Comparison of ENCODE assay signal across 14 cellular contexts in genomic region chr21:29144736-29145353, GRCh38. TPM values are rescaled to one million over a fixed set of nuclear protein-coding genes. Genes with fewer than 3 reads are reported as not detected.
DNase-seq lines count a peak whose midpoint lies in the region; ATAC-seq, FAIRE-seq and TF ChIP-seq lines count a peak whose summit lies in the region.
"Had no signal": no experiment of that assay in that cellular context is flagged by ENCODE, and none has a peak within 500 bp of the region (broad histone marks: within the 10 kb centered on the region; RNA-seq: fewer than 3 reads in every experiment).

No MANE protein-coding gene starts in this region.

- TF ChIP-seq POLR2A in ovary (IDR thresholded peaks at IDR 0.05): no peak

- 18% methylated on average over 2 of the region's 2 CpGs for WGBS in SK-N-SH (ENCODE audit: low lambda C conversion rate)
- WGBS in ovary, 3 donors: 31 to 40% (median 32%) methylated on average over 2 of the region's 2 CpGs

- H3K4me3 ChIP-seq in DND-41 (ENCODE audit: low read depth in 1 of 2, low read length in 2 of 2) (peak overlapping the region in 1 of 2 experiments; percentile 38; a peak in 2 of 4 replicates), SK-N-SH (ENCODE audit: low read depth in 2 of 2, low read length in 1 of 2) (no peak overlapping the region; a peak in 1 of 4 replicates), foreskin fibroblast (ENCODE audit: low read depth in 1 of 2, low read length in 2 of 2) (no peak overlapping the region), skeletal muscle tissue (ENCODE audit: low read length in 3 of 3) (no peak overlapping the region), ovary (no peak overlapping the region)

- peak overlapping the region in 1 of 2 donors; percentile 79 for H3K27ac Mint-ChIP-seq in activated naive CD4-positive, alpha-beta T cell treated with anti-CD3 and anti-CD28 coated beads, Interleukin-2, amount 50 U/mL, for 72 hours
- H3K27ac Mint-ChIP-seq: activated naive CD8-positive, alpha-beta T cell treated with anti-CD3 and anti-CD28 coated beads, Interleukin-2, amount 10 ng/mL, durations not matched to agents 7 days and 5 days had no signal

- no peak for FAIRE-seq in HTR-8/SVneo (lab: Jason Lieb, UNC)

- H3K27ac ChIP-seq in DND-41 (ENCODE audit: low read length) (peak overlapping the region; percentile 81), SK-N-SH (ENCODE audit: low read depth in 2 of 2, low read length in 1 of 2) (peak overlapping the region; percentile 62 to 84; a peak in 3 of 4 replicates), skeletal muscle tissue (ENCODE audit: low read depth, low read length) (peak overlapping the region; percentile 84), ovary (no peak overlapping the region)

- H3K9ac ChIP-seq in DND-41 (ENCODE audit: low read depth, low read length): peak overlapping the region; percentile 59
- no peak overlapping the region for H3K9ac ChIP-seq in SK-N-SH
- peak overlapping the region in 1 of 3 donors; percentile 41 for H3K9ac ChIP-seq in skeletal muscle tissue (ENCODE audit: low read depth in 1 of 3, low read length in 3 of 3)

- H3K9me3 ChIP-seq in DND-41 (ENCODE audit: insufficient read depth, low read length, severe bottlenecking) (no peaks in the 10 kb centered on the region), SK-N-SH (no peaks in the 10 kb centered on the region), skeletal muscle tissue (ENCODE audit: control insufficient read depth in 3 of 3, low read length in 3 of 3) (no peaks in the 10 kb centered on the region), ovary (no peaks in the 10 kb centered on the region)

- peaks cover 60% of the 10 kb centered on the region for H3K4me1 ChIP-seq in DND-41 (ENCODE audit: insufficient read depth, low read length)
- peaks cover 0 to 27% of the 10 kb centered on the region in 2 experiments; a peak in 2 of 4 replicates for H3K4me1 ChIP-seq in SK-N-SH (ENCODE audit: control insufficient read depth in 1 of 2, insufficient read depth in 2 of 2, low read depth in 1 of 2, low read length in 1 of 2)
- peaks cover 35 to 43% (median 39%) of the 10 kb centered on the region in 3 donors for H3K4me1 ChIP-seq in skeletal muscle tissue (ENCODE audit: control insufficient read depth in 3 of 3, insufficient read depth in 3 of 3, low read length in 3 of 3)
- peaks cover 2% of the 10 kb centered on the region for H3K4me1 ChIP-seq in ovary (ENCODE audit: insufficient read depth)

- H2AFZ ChIP-seq in DND-41 (ENCODE audit: low read depth, low read length): peak overlapping the region; percentile 29
- H2AFZ ChIP-seq in SK-N-SH (ENCODE audit: low read depth): no peak overlapping the region

- DNase-seq in DND-41 (no peak), SK-N-SH (no peak), foreskin fibroblast (peak; percentile 18 to 47), Ammon's horn (ENCODE audit: low spot score) (no peak), ovary (no peak), HTR-8/SVneo (ENCODE audit: insufficient read length, low spot score) (no peak)
- no peak for DNase-seq in activated naive CD4-positive, alpha-beta T cell treated with anti-CD3 and anti-CD28 coated beads, Interleukin-2, amount 50 U/mL, for 72 hours (ENCODE audit: low spot score in 2 of 2)
- DNase-seq: activated CD8-positive, alpha-beta T cell treated with anti-CD3 and anti-CD28 coated beads, Interleukin-2, amount 10 ng/mL, durations not matched to agents 7 days and 5 days; activated naive CD8-positive, alpha-beta T cell treated with anti-CD3 and anti-CD28 coated beads, Interleukin-2, amount 10 ng/mL, durations not matched to agents 7 days and 5 days; effector CD8-positive, alpha-beta T cell; NCI-H1092; NCI-H748 treated with DMSO at 0.1 percent for 48 hours; stimulated activated CD4-positive, alpha-beta T cell treated with anti-CD3 and anti-CD28 coated beads, Interleukin-4, amount 100 ng/mL, for 24 hours had no signal

- peaks cover 40% of the 10 kb centered on the region for H3F3A ChIP-seq in SK-N-SH (replicated peaks; ENCODE audit: insufficient read depth)

- intact Hi-C loops in ovary (cut with DNase I): no loop called here

- H4K20me1 ChIP-seq in DND-41 (ENCODE audit: insufficient read depth, low read length) (no peaks in the 10 kb centered on the region), SK-N-SH (ENCODE audit: insufficient read depth) (no peaks in the 10 kb centered on the region)

- TF ChIP-seq EP300 in SK-N-SH (IDR thresholded peaks at IDR 0.05; ENCODE audit: borderline replicate concordance in 1 of 2, low read depth in 1 of 2, low read length in 1 of 2) (no peak), ovary (IDR thresholded peaks at IDR 0.05) (no peak)

- no peak for ATAC-seq in DND-41 (ENCODE audit: insufficient read depth, low read depth)
- ATAC-seq in activated naive CD4-positive, alpha-beta T cell treated with anti-CD3 and anti-CD28 coated beads, Interleukin-2, amount 50 U/mL, for 72 hours: no peak

- H3K36me3 Mint-ChIP-seq in activated naive CD4-positive, alpha-beta T cell treated with anti-CD3 and anti-CD28 coated beads, Interleukin-2, amount 50 U/mL, for 72 hours: no peaks in the 10 kb centered on the region

- no peaks in the 10 kb centered on the region for H3K27me3 ChIP-seq in DND-41 (ENCODE audit: insufficient read depth, low read length, poor library complexity)
- no peaks in the 10 kb centered on the region for H3K27me3 ChIP-seq in SK-N-SH (ENCODE audit: insufficient read depth)
- H3K27me3 ChIP-seq in skeletal muscle tissue (ENCODE audit: control insufficient read depth in 3 of 3, insufficient read depth in 3 of 3, low read length in 3 of 3): no peaks in the 10 kb centered on the region
- H3K27me3 ChIP-seq in ovary: no peaks in the 10 kb centered on the region

- TF ChIP-seq CTCF in DND-41 (IDR thresholded peaks at IDR 0.05; ENCODE audit: borderline replicate concordance, extremely low read depth, low read length, poor library complexity, severe bottlenecking): no peak
- TF ChIP-seq CTCF in SK-N-SH (IDR thresholded peaks at IDR 0.05): no peak
- no peak for TF ChIP-seq CTCF in foreskin fibroblast (IDR thresholded peaks at IDR 0.05; ENCODE audit: low read depth, low read length)
- no peak for TF ChIP-seq CTCF in ovary (IDR thresholded peaks at IDR 0.05)

- no peaks in the 10 kb centered on the region for H3K9me2 ChIP-seq in SK-N-SH

- CTCF ChIA-PET in SK-N-SH (lab: Yijun Ruan, JAX): interaction anchor here (0.8 kb wide), 1 partner anchor 19 kb away, joined by 4 read pairs; no protein-coding TSS in a partner anchor

- peak overlapping the region; percentile 59 for H3K4me2 ChIP-seq in DND-41 (ENCODE audit: insufficient read depth, low read length)
- peak overlapping the region; percentile 54 for H3K4me2 ChIP-seq in SK-N-SH

- H3K79me2 ChIP-seq in DND-41 (ENCODE audit: insufficient read depth, low read length) (no peaks in the 10 kb centered on the region), SK-N-SH (ENCODE audit: insufficient read depth) (no peaks in the 10 kb centered on the region)

- TF ChIP-seq RAD21 in SK-N-SH (IDR thresholded peaks at IDR 0.05; ENCODE audit: low read length): no peak

- POLR2A ChIA-PET in SK-N-SH (lab: Yijun Ruan, JAX): no interaction called here

- H3K36me3 ChIP-seq in DND-41 (ENCODE audit: insufficient read depth, low read length) (no peaks in the 10 kb centered on the region), SK-N-SH (replicated peaks in 1 of 2; ENCODE audit: control insufficient read depth in 1 of 2, insufficient read depth in 2 of 2, low read length in 1 of 2) (no peaks in the 10 kb centered on the region), skeletal muscle tissue (ENCODE audit: control insufficient read depth in 3 of 3, insufficient read depth in 3 of 3, low read length in 3 of 3) (no peaks in the 10 kb centered on the region), ovary (no peaks in the 10 kb centered on the region)

- no peaks in the 10 kb centered on the region for H3K9me3 Mint-ChIP-seq in activated naive CD4-positive, alpha-beta T cell treated with anti-CD3 and anti-CD28 coated beads, Interleukin-2, amount 50 U/mL, for 72 hours
- H3K9me3 Mint-ChIP-seq: activated naive CD8-positive, alpha-beta T cell treated with anti-CD3 and anti-CD28 coated beads, Interleukin-2, amount 10 ng/mL, durations not matched to agents 7 days and 5 days had no signal

TF ChIP-seq in SK-N-SH, 30 proteins besides CTCF, POLR2A, EP300 and RAD21 (continues in another document):
- TF ChIP-seq REST (IDR thresholded peaks at IDR 0.05; ENCODE audit: low read depth, low read length) (no peak), EZH2phosphoT487 (IDR thresholded peaks at IDR 0.05; ENCODE audit: borderline replicate concordance, low read depth) (no peak), FOSL2 (IDR thresholded peaks at IDR 0.05; ENCODE audit: borderline replicate concordance, low read depth) (no peak), SIN3A (IDR thresholded peaks at IDR 0.05; ENCODE audit: borderline replicate concordance, low read depth, low read length) (no peak)

RNA-seq across cellular contexts. Expression of gene MAP3K7CL, which starts 14.4 kb away (rescaled TPM):
- polyA plus RNA-seq in SK-N-SH (2012; rRNA removed): 2.3 and 5.2 TPM in 2 replicates
- 4.1 and 5.1 TPM in 2 replicates for polyA plus RNA-seq in SK-N-SH (2012; cell fraction: cytosol; rRNA removed)
- polyA plus RNA-seq in SK-N-SH (2012; cell fraction: nucleus; rRNA removed): 1.3 and 2.0 TPM in 2 replicates
- total RNA-seq in skeletal muscle tissue: 37.6 TPM
- 1 to 10 TPM; 3.0 to 8.6 (median 4.4) TPM for total RNA-seq in ovary
- 10 to 100 TPM in 1 of 2 donors, 1 to 10 TPM in 1; 7.9 to 18.6 TPM for polyA plus RNA-seq in ovary
- 1 to 10 TPM; 5.4 to 8.6 TPM for total RNA-seq in activated naive CD4-positive, alpha-beta T cell treated with anti-CD3 and anti-CD28 coated beads, Interleukin-2, amount 50 U/mL, for 72 hours

Comparison
In these comparisons a context has a peak if more than half of its experiments do, and no peak if none do; other contexts are left out.
1. DNase-seq: peak in foreskin fibroblast (2 of 2); none in DND-41 (single experiment), SK-N-SH (single experiment), Ammon's horn (single experiment), ovary (0 of 5), activated naive CD4-positive, alpha-beta T cell treated with anti-CD3 and anti-CD28 coated beads, Interleukin-2, amount 50 U/mL, for 72 hours (0 of 2) and HTR-8/SVneo (single experiment).
2. H3K27ac ChIP-seq: peak in DND-41 (single experiment), SK-N-SH (2 of 2) and skeletal muscle tissue (single experiment); none in ovary (0 of 2).